ENCODE assay signal across 8 cellular contexts in the genomic region with DNA sequence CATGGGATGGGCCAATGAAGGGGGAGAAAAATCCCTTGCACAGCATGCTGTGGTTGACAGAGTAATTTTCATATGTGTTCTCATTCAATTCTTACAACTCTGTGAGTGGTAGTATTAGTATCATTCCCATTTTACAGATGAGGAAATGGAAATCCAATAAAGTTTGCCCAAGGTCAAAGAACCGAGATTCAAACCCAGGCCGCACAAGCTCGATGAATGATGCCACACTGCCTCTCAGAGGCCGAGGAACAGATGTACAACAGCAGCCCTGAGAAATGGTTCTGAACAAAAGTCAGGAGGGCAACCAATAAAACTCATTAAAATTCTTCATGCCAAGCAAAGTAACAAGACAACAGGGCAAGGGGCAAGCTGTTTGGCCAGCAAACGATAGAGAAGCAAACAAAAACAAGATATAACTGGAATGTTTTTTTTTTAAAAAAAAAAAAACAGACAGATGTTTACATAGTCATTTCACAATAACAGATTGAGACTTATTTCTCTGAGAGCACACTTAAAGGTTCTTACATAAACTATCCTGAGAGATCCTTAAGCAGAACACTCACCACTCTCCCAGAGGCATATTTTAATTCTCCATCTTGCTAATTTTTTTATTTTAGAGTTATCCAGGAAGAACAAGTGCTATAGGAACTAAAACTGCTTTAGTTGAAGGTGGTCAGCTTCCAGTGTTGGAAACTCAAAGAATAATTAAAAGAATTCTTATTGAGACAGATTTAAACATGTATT.
DNase-seq lines count a peak whose midpoint lies in the region; ATAC-seq, FAIRE-seq and TF ChIP-seq lines count a peak whose summit lies in the region.
"Had no signal": no experiment of that assay in that cellular context is flagged by ENCODE, and none has a peak within 500 bp of the region (broad histone marks: within the 10 kb centered on the region; RNA-seq: fewer than 3 reads in every experiment).

No MANE protein-coding gene starts in this region.

- H3K4me3 Mint-ChIP-seq in neural crest cell = no peak overlapping the region

- no peak for ATAC-seq in HG02852 (IDR thresholded peaks at IDR 0.05; ENCODE audit: unreplicated experiment)

- no peaks in the 10 kb centered on the region for H3K4me1 Mint-ChIP-seq in neural crest cell

- intact Hi-C loops in lower leg skin (cut with DNase I; ENCODE audit: low total_unique reads) = no loop called here

- H3K27ac Mint-ChIP-seq in neural crest cell (ENCODE audit: unreplicated experiment) = no peak overlapping the region

- DNase-seq in NCI-H1105 (lab: John Stamatoyannopoulos, UW) (peak; percentile 10), astrocyte of the cerebellum (ENCODE audit: low read depth) (no peak), neural crest cell (ENCODE audit: low read depth, low spot score) (no peak), lower leg skin (ENCODE audit: low spot score in 2 of 2) (no peak), GM12891 (ENCODE audit: insufficient read length, low spot score) (no peak)
- DNase-seq: central memory CD4-positive, alpha-beta T cell had no signal

- TF ChIP-seq POLR2A in lower leg skin (IDR thresholded peaks at IDR 0.05) = no peak
- no peak for TF ChIP-seq POLR2A in GM12891 (IDR thresholded peaks at IDR 0.05; ENCODE audit: low read depth, low read length)

- no peaks in the 10 kb centered on the region for H3K36me3 Mint-ChIP-seq in neural crest cell (ENCODE audit: low read depth)

- in situ Hi-C loops in astrocyte of the cerebellum (cut with HindIII; ENCODE audit: low sequenced_read_pairs) = no loop called here

- 24 to 34% methylated on average over 5 of the region's 5 CpGs for WGBS in lower leg skin, 2 donors

- TF ChIP-seq CTCF in GM12872 (IDR thresholded peaks at IDR 0.05; ENCODE audit: insufficient read depth, low read depth, low read length) (peak; percentile 59), astrocyte of the cerebellum (IDR thresholded peaks at IDR 0.05; ENCODE audit: low read depth, low read length, missing control alignments) (peak; percentile 29), neural crest cell (conservative IDR thresholded peaks at IDR 0.05) (peak; percentile 59), lower leg skin (IDR thresholded peaks at IDR 0.05) (no peak)

- FAIRE-seq in GM12891 (lab: Jason Lieb, UNC) = no peak

- peaks cover 37% of the 10 kb centered on the region for H3K27me3 Mint-ChIP-seq in neural crest cell (ENCODE audit: low read depth)

- H3K9me3 Mint-ChIP-seq in neural crest cell = no peaks in the 10 kb centered on the region

- H3K4me3 ChIP-seq in astrocyte of the cerebellum (ENCODE audit: low read depth, low read length) = no peak overlapping the region
- no peak overlapping the region for H3K4me3 ChIP-seq in lower leg skin (ENCODE audit: low read depth, poor library complexity, severe bottlenecking)

TF ChIP-seq in GM12891, 5 proteins besides CTCF, POLR2A, EP300 and RAD21:
- no peak for TF ChIP-seq TAF1 (IDR thresholded peaks at IDR 0.05; ENCODE audit: low read depth, low read length)
- no peak for TF ChIP-seq SPI1 (IDR thresholded peaks at IDR 0.05; ENCODE audit: low read depth, low read length)
- TF ChIP-seq PAX5 (IDR thresholded peaks at IDR 0.05; ENCODE audit: insufficient read depth, low read length, severe bottlenecking) = no peak
- TF ChIP-seq POLR2AphosphoS5 (IDR thresholded peaks at IDR 0.05; ENCODE audit: low read depth, low read length) = no peak
- TF ChIP-seq POU2F2 (IDR thresholded peaks at IDR 0.05; ENCODE audit: low read depth, low read length) = no peak
TF ChIP-seq in GM12891: peak in this region for 0.

Comparison
In these comparisons a context has a peak if more than half of its experiments do, and no peak if none do; other contexts are left out.
1. CTCF ChIP-seq: peak in GM12872 (single experiment), astrocyte of the cerebellum (single experiment) and neural crest cell (single experiment); none in lower leg skin (0 of 3).